In genomic region chr6:28988536-28989415, GRCh38 we compare ENCODE assay signal across 9 cellular contexts. TPM values are rescaled to one million over a fixed set of nuclear protein-coding genes. Genes with fewer than 3 reads are reported as not detected.
DNase-seq lines count a peak whose midpoint lies in the region; ATAC-seq, FAIRE-seq and TF ChIP-seq lines count a peak whose summit lies in the region.
"Had no signal": no experiment of that assay in that cellular context is flagged by ENCODE, and none has a peak within 500 bp of the region (broad histone marks: within the 10 kb centered on the region; RNA-seq: fewer than 3 reads in every experiment).

No MANE protein-coding gene starts in this region.

- no peak for FAIRE-seq in HepG2 (lab: Jason Lieb, UNC)
- FAIRE-seq in RCC 7860 (lab: Jason Lieb, UNC): no peak

- H3K4me3 Mint-ChIP-seq in H9: peak overlapping the region; percentile 82 to 89

- H3K9me3 Mint-ChIP-seq in H9: peaks cover 0 to 3% of the 10 kb centered on the region in 2 experiments; a peak in 2 of 5 replicates

- H3K9me3 ChIP-seq in H9 (ENCODE audit: control insufficient read depth, low read depth, low read length): no peaks in the 10 kb centered on the region
- H3K9me3 ChIP-seq in HepG2 (ENCODE audit: low read length): no peaks in the 10 kb centered on the region

- H2BK12ac ChIP-seq in H9 (ENCODE audit: insufficient read length, low read depth, low read length): no peak overlapping the region

- H3K4me1 ChIP-seq in H9 (ENCODE audit: insufficient read depth, low read length) (peaks cover 3% of the 10 kb centered on the region; the same call in 1 of the 2 replicates), HepG2 (ENCODE audit: insufficient read depth, low read length) (peaks cover 22% of the 10 kb centered on the region)

- H4K8ac ChIP-seq in H9 (replicated peaks; ENCODE audit: insufficient read length, low read depth, low read length): no peak overlapping the region

- H3K4ac ChIP-seq in H9 (ENCODE audit: low read depth, low read length): no peak overlapping the region

- H4K5ac ChIP-seq in H9 (ENCODE audit: insufficient read length, low read depth, low read length): no peak overlapping the region

- H3K79me1 ChIP-seq in H9 (ENCODE audit: insufficient read depth, low read depth, low read length, poor library complexity, severe bottlenecking): no peaks in the 10 kb centered on the region

- no peak for TF ChIP-seq POLR2A in HepG2 (IDR thresholded peaks at IDR 0.05; ENCODE audit: insufficient read depth in 1 of 2, low read depth in 2 of 2, low read length in 2 of 2)

- no peak overlapping the region for H3K4me3 ChIP-seq in HepG2 (replicated peaks in 1 of 3; ENCODE audit: insufficient read depth in 1 of 3, low read depth in 2 of 3, low read length in 3 of 3)

- H2AFZ ChIP-seq in H9 (ENCODE audit: low read length): peak overlapping the region; percentile 19
- no peak overlapping the region for H2AFZ ChIP-seq in HepG2 (ENCODE audit: low read length)

- H2BK5ac ChIP-seq in H9 (ENCODE audit: insufficient read length, low read length): no peak overlapping the region

- H2AK5ac ChIP-seq in H9 (ENCODE audit: insufficient read length, low read length): no peak overlapping the region

- H3K27ac ChIP-seq in H9 (ENCODE audit: insufficient read length, low read depth, low read length): no peak overlapping the region
- no peak overlapping the region for H3K27ac ChIP-seq in HepG2 (ENCODE audit: extremely low read length, insufficient read depth, low read length)

- no peak overlapping the region for H4K91ac ChIP-seq in H9 (ENCODE audit: insufficient read length, low read depth, low read length)

- H3K27ac Mint-ChIP-seq in H9: peak overlapping the region; percentile 77 to 93 (median 87); a peak in 5 of 7 replicates

- H3K56ac ChIP-seq in H9 (ENCODE audit: insufficient read length, low read depth, low read length): no peak overlapping the region

- peak; percentile 95 for DNase-seq in H9
- peak; percentile 74 for DNase-seq in central memory CD4-positive, alpha-beta T cell
- DNase-seq in HepG2 (ENCODE audit: low spot score): no peak
- peak; percentile 51 for DNase-seq in stimulated activated CD8-positive, alpha-beta memory T cell treated with anti-CD3 and anti-CD28 coated beads, Interleukin-12 subunit alpha, Interleukin-12 subunit beta, amount 100 ng/mL, for 1 hour (ENCODE audit: low read depth)
- no peak for DNase-seq in RCC 7860 (ENCODE audit: low spot score)
- no peak for DNase-seq in NCI-H146 treated with DMSO at 0.1 percent for 48 hours (lab: John Stamatoyannopoulos, UW; ENCODE audit: unreplicated experiment)
- DNase-seq in NCI-H187 treated with DMSO at 0.1 percent for 48 hours (lab: John Stamatoyannopoulos, UW): no peak

- intact Hi-C loops in HepG2 (cut with micrococcal nuclease; ENCODE audit: unreplicated experiment): no loop called here

- WGBS in H9 (ENCODE audit: extremely low coverage, insufficient read length, low lambda C conversion rate): no CpG with 5 or more reads among the region's 53 CpGs
- WGBS in HepG2 (ENCODE audit: low lambda C conversion rate): 93% methylated on average over 53 of the region's 53 CpGs

- H3K4me2 ChIP-seq in H9 (ENCODE audit: insufficient read depth, insufficient read length, low read length) (peak overlapping the region; percentile 59), HepG2 (ENCODE audit: low read depth, low read length) (no peak overlapping the region)

- no peak overlapping the region for H2BK15ac ChIP-seq in H9 (ENCODE audit: low read depth, low read length)

- no peaks in the 10 kb centered on the region for H3K36me3 ChIP-seq in HepG2 (replicated peaks in 1 of 2; ENCODE audit: control insufficient read depth in 1 of 2, insufficient read depth in 2 of 2, low read length in 2 of 2)

- peak; percentile 46 to 78 for ATAC-seq in activated CD4-positive, CD25-positive, alpha-beta regulatory T cell treated with anti-CD3 and anti-CD28 coated beads, Interleukin-2, amount 50 U/mL, for 24 hours
- ATAC-seq in HepG2: no peak

- no TSS peak for BruUV-seq in HepG2 (replicated peaks; lab: Mats Ljungman, UMichigan)

- POLR2A ChIA-PET in HepG2 (lab: Yijun Ruan, JAX): no interaction called here

- TF ChIP-seq EP300 in HepG2 (IDR thresholded peaks at IDR 0.05; ENCODE audit: low read depth in 2 of 2, low read length in 2 of 2): no peak
- TF ChIP-seq EP300 in HepG2 (CRISPR knock-in tag; IDR thresholded peaks at IDR 0.05; ENCODE audit: borderline replicate concordance): no peak

- no peak overlapping the region for H2BK120ac ChIP-seq in H9 (ENCODE audit: low read depth, low read length, poor library complexity, severe bottlenecking)

- no peak overlapping the region for H3T11ph ChIP-seq in H9 (ENCODE audit: low read length)

- peak overlapping the region; percentile 80 for H3K18ac ChIP-seq in H9 (ENCODE audit: insufficient read length, low read depth, low read length)

- CTCF ChIA-PET in HepG2 (lab: Yijun Ruan, JAX; ENCODE audit: low intra/inter-chr PET ratio, low total read pairs): no interaction called here

- in situ Hi-C loops in HepG2 (cut with HindIII; ENCODE audit: extremely low pct_ligation_motif_present, low pct_unique_long_range_greater_than_20kb): no loop called here

- H3K36me3 Mint-ChIP-seq in H9 (ENCODE audit: insufficient read depth in 1 of 3, low read depth in 3 of 3): peaks cover 0 to 4% (median 1%) of the 10 kb centered on the region in 3 experiments; a peak in 2 of 7 replicates

- peaks cover 13 to 22% of the 10 kb centered on the region in 2 experiments for H3K4me1 Mint-ChIP-seq in H9

- H3K9ac ChIP-seq in H9 (ENCODE audit: extremely low read depth, insufficient read length, low read length) (peak overlapping the region; percentile 43), HepG2 (ENCODE audit: insufficient read depth, low read depth, low read length) (no peak overlapping the region)

- TF ChIP-seq RAD21 in HepG2 (CRISPR knock-in tag; IDR thresholded peaks at IDR 0.05): no peak

- peaks cover 9% of the 10 kb centered on the region for H3K23me2 ChIP-seq in H9 (ENCODE audit: insufficient read length, low read depth, low read length, poor library complexity, severe bottlenecking)

- H4K20me1 ChIP-seq in H9 (ENCODE audit: control insufficient read depth, insufficient read depth, insufficient read length): no peaks in the 10 kb centered on the region
- H4K20me1 ChIP-seq in HepG2 (ENCODE audit: insufficient read depth, low read length): no peaks in the 10 kb centered on the region

- H3K14ac ChIP-seq in H9 (ENCODE audit: insufficient read depth, low read length): 0 out of 2 replicates have a peak overlapping the region, but pooled peaks have one; percentile 58

- H3K79me2 ChIP-seq in H9 (ENCODE audit: insufficient read depth, low read length): no peaks in the 10 kb centered on the region
- no peaks in the 10 kb centered on the region for H3K79me2 ChIP-seq in HepG2 (ENCODE audit: insufficient read depth, low read length)

- no peak overlapping the region for H3K23ac ChIP-seq in H9 (ENCODE audit: insufficient read length, low read depth, low read length)

- H3K27me3 ChIP-seq in H9 (ENCODE audit: insufficient read depth, low read length) (no peaks in the 10 kb centered on the region), HepG2 (ENCODE audit: control insufficient read depth in 1 of 2, insufficient read depth in 2 of 2, low read length in 2 of 2) (no peaks in the 10 kb centered on the region; a peak in 1 of 5 replicates)

- H3K27me3 Mint-ChIP-seq in H9 (ENCODE audit: low read depth): peaks cover 7% of the 10 kb centered on the region

- H2BK20ac ChIP-seq in H9 (ENCODE audit: low read depth, low read length, poor library complexity, severe bottlenecking): no peak overlapping the region

- TF ChIP-seq CTCF in H9 (conservative IDR thresholded peaks at IDR 0.05): peak; percentile 92
- TF ChIP-seq CTCF in HepG2 (CRISPR knock-in tag; IDR thresholded peaks at IDR 0.05): no peak

RNA-seq across cellular contexts. Expression of gene ZNF311, which starts 16.3 kb away (rescaled TPM):
- 0.57 and 0.68 TPM in 2 replicates for total RNA-seq in H9 (2021)
- not detected in 2 replicates for total RNA-seq in HepG2 (2016; rRNA removed; fragmentation: Illumina TruSeq; extraction: Trizol)
- not detected in 2 replicates for total RNA-seq in HepG2 (2016; cell fraction: cytosol; rRNA removed; fragmentation: Illumina TruSeq; extraction: Trizol; ENCODE audit: low read depth)
- total RNA-seq in HepG2 (2016; cell fraction: insoluble cytoplasmic fraction; rRNA removed; fragmentation: Illumina TruSeq; extraction: Trizol): not detected in 2 replicates
- not detected in 2 replicates for total RNA-seq in HepG2 (2016; cell fraction: membrane; rRNA removed; fragmentation: Illumina TruSeq; extraction: Trizol)
- not detected in 2 replicates for total RNA-seq in HepG2 (2016; cell fraction: nucleus; rRNA removed; fragmentation: Illumina TruSeq; extraction: Trizol)
- polyA plus RNA-seq in HepG2 (2011; rRNA removed): not detected in 2 replicates
- polyA plus RNA-seq in HepG2 (2011; cell fraction: cytosol; rRNA removed): not detected in 2 replicates
- polyA plus RNA-seq in HepG2 (2011; cell fraction: nucleus; rRNA removed): not detected in 2 replicates
- not detected in 2 replicates for polyA plus RNA-seq in HepG2 (2012)
- polyA plus RNA-seq in HepG2 (2016; cell fraction: cytosol; fragmentation: Illumina TruSeq; extraction: Trizol; ENCODE audit: low read depth): not detected in 2 replicates
- polyA plus RNA-seq in HepG2 (2016; cell fraction: insoluble cytoplasmic fraction; fragmentation: Illumina TruSeq; extraction: Trizol; ENCODE audit: low read depth): not detected in 2 replicates
- polyA plus RNA-seq in HepG2 (2016; cell fraction: membrane; fragmentation: Illumina TruSeq; extraction: Trizol; ENCODE audit: low read depth): not detected in 2 replicates
- polyA plus RNA-seq in HepG2 (2016; cell fraction: nucleus; fragmentation: Illumina TruSeq; extraction: Trizol; ENCODE audit: insufficient read depth, low read depth): not detected in 2 replicates
- 1.1 TPM in 1 of 2 replicates, not detected in the other for polyA minus RNA-seq in HepG2 (2011; rRNA and poly(A)+ RNA removed; ENCODE audit: low replicate concordance)
- not detected in 2 replicates for polyA minus RNA-seq in HepG2 (2011; cell fraction: cytosol; rRNA and poly(A)+ RNA removed)
- not detected in 2 replicates for polyA minus RNA-seq in HepG2 (2011; cell fraction: nucleus; rRNA and poly(A)+ RNA removed)

RNA-seq across cellular contexts. Expression of gene OR2W1, which starts 56.2 kb away (rescaled TPM):
- total RNA-seq in H9 (2021) (not detected in 2 replicates), HepG2 (2016; rRNA removed; fragmentation: Illumina TruSeq; extraction: Trizol) (not detected in 2 replicates)
- total RNA-seq in HepG2 (2016; cell fraction: cytosol; rRNA removed; fragmentation: Illumina TruSeq; extraction: Trizol; ENCODE audit: low read depth): not detected in 2 replicates
- not detected in 2 replicates for total RNA-seq in HepG2 (2016; cell fraction: insoluble cytoplasmic fraction; rRNA removed; fragmentation: Illumina TruSeq; extraction: Trizol)
- not detected in 2 replicates for total RNA-seq in HepG2 (2016; cell fraction: membrane; rRNA removed; fragmentation: Illumina TruSeq; extraction: Trizol)
- not detected in 2 replicates for total RNA-seq in HepG2 (2016; cell fraction: nucleus; rRNA removed; fragmentation: Illumina TruSeq; extraction: Trizol)
- polyA plus RNA-seq in HepG2 (2011; rRNA removed): not detected in 2 replicates
- not detected in 2 replicates for polyA plus RNA-seq in HepG2 (2011; cell fraction: cytosol; rRNA removed)
- not detected in 2 replicates for polyA plus RNA-seq in HepG2 (2011; cell fraction: nucleus; rRNA removed)
- polyA plus RNA-seq in HepG2 (2012): not detected in 2 replicates
- polyA plus RNA-seq in HepG2 (2016; cell fraction: cytosol; fragmentation: Illumina TruSeq; extraction: Trizol; ENCODE audit: low read depth): not detected in 2 replicates
- not detected in 2 replicates for polyA plus RNA-seq in HepG2 (2016; cell fraction: insoluble cytoplasmic fraction; fragmentation: Illumina TruSeq; extraction: Trizol; ENCODE audit: low read depth)
- not detected in 2 replicates for polyA plus RNA-seq in HepG2 (2016; cell fraction: membrane; fragmentation: Illumina TruSeq; extraction: Trizol; ENCODE audit: low read depth)
- not detected in 2 replicates for polyA plus RNA-seq in HepG2 (2016; cell fraction: nucleus; fragmentation: Illumina TruSeq; extraction: Trizol; ENCODE audit: insufficient read depth, low read depth)
- polyA minus RNA-seq in HepG2 (2011; rRNA and poly(A)+ RNA removed; ENCODE audit: low replicate concordance): not detected in 2 replicates
- not detected in 2 replicates for polyA minus RNA-seq in HepG2 (2011; cell fraction: cytosol; rRNA and poly(A)+ RNA removed)
- polyA minus RNA-seq in HepG2 (2011; cell fraction: nucleus; rRNA and poly(A)+ RNA removed): not detected in 2 replicates
- total RNA-seq: activated CD8-positive, alpha-beta memory T cell treated with anti-CD3 and anti-CD28 coated beads for 36 hours had no signal

Comparison
In these comparisons a context has a peak if more than half of its experiments do, and no peak if none do; other contexts are left out.
1. DNase-seq: peak in H9 (single experiment), central memory CD4-positive, alpha-beta T cell (single experiment) and stimulated activated CD8-positive, alpha-beta memory T cell treated with anti-CD3 and anti-CD28 coated beads, Interleukin-12 subunit alpha, Interleukin-12 subunit beta, amount 100 ng/mL, for 1 hour (single experiment); none in HepG2 (single experiment), RCC 7860 (single experiment), NCI-H146 treated with DMSO at 0.1 percent for 48 hours (single experiment) and NCI-H187 treated with DMSO at 0.1 percent for 48 hours (single experiment).